Comparison of ENCODE assay signal across 7 cellular contexts in the genomic region with DNA sequence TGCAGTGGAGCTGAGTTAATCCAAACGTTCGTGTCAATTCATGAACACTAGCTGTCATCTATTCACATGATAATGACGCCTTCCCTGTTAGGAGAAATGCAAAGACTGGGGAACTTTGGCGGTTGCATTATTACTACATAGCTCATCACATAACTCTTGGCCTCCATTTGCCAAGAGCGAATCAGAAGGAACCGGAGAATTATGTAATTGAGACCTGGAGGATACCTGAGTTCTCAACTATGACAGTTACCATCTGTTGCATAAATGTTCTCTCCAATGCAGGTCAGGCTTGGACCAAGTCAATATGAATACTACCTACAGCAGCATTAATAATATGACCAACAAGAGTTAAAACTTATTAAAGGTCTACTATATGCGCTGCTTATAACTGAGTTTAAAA.
"Had no signal": no experiment of that assay in that cellular context is flagged by ENCODE, and none has a peak within 500 bp of the region (broad histone marks: within the 10 kb centered on the region; RNA-seq: fewer than 3 reads in every experiment).

No MANE protein-coding gene starts in this region.

- ATAC-seq: GM23338, HepG2 had no signal

- H3K27ac ChIP-seq: HL-60 had no signal

- DNase-seq: H9, HCEC 1CT, KBM-7 had no signal

- H3K27ac Mint-ChIP-seq: GM23338, H9, IgD-negative memory B cell had no signal

- H3K36me3 Mint-ChIP-seq: IgD-negative memory B cell had no signal

- H3K4me1 Mint-ChIP-seq: IgD-negative memory B cell had no signal

- H2AFZ ChIP-seq: GM23338 had no signal

- H3K4me3 ChIP-seq: GM23338 had no signal

- H3K4me2 ChIP-seq: GM23338 had no signal

- H3K9me3 Mint-ChIP-seq: GM23338, H9, IgD-negative memory B cell had no signal

- H3K4me3 Mint-ChIP-seq: GM23338, H9, IgD-negative memory B cell had no signal
